Comparison of ENCODE assay signal across 8 cellular contexts in the genomic region with DNA sequence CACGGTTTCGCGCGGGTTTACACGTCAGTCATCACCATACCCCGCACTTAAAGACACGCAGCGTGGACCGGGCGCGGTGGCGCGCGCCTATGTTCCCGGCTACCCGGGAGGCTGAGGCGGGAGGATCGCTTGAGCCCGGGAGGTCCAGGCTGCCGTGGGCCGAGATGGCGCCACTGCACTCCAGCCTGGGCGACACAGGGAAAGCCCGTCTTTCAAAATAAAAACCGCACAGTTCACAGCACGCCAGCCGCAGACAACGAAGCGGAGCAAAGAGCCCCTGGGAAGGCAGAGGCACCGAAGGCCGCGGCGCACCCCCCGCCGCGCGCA. TPM values are rescaled to one million over a fixed set of nuclear protein-coding genes. Genes with fewer than 3 reads are reported as not detected.
A peak's percentile ranks its signal among the peaks of the same experiment; 100 is the strongest.
DNase-seq lines count a peak whose midpoint lies in the region; ATAC-seq and TF ChIP-seq lines count a peak whose summit lies in the region.

No MANE protein-coding gene starts in this region.

- peaks cover 8% of the 10 kb centered on the region for H3K36me3 ChIP-seq in BJ (ENCODE audit: control insufficient read depth, insufficient read depth, low read length)
- peaks cover 59% of the 10 kb centered on the region for H3K36me3 ChIP-seq in OCI-LY1 (ENCODE audit: insufficient read depth, low read length)
- H3K36me3 ChIP-seq in endocrine pancreas (ENCODE audit: control insufficient read depth, insufficient read depth, low read length), result no peaks in the 10 kb centered on the region

- H3K27ac ChIP-seq in OCI-LY1 (ENCODE audit: low read depth, low read length, poor library complexity, severe bottlenecking), result peak overlapping the region; percentile 26

- no peaks in the 10 kb centered on the region for H3K27me3 ChIP-seq in BJ (ENCODE audit: control insufficient read depth, insufficient read depth, low read length)
- H3K27me3 ChIP-seq in OCI-LY1 (ENCODE audit: insufficient read depth, low read length), result no peaks in the 10 kb centered on the region
- H3K27me3 ChIP-seq in endocrine pancreas (ENCODE audit: control insufficient read depth, insufficient read depth, low read length), result no peaks in the 10 kb centered on the region

- H3K4me3 Mint-ChIP-seq in neural crest cell, result peak overlapping the region; percentile 91

- peak overlapping the region; percentile 69 for H3K27ac Mint-ChIP-seq in neural crest cell (ENCODE audit: unreplicated experiment)

- peak overlapping the region; percentile 70 for H3K4me3 ChIP-seq in BJ (ENCODE audit: low read depth, low read length)
- peak overlapping the region; percentile 95 for H3K4me3 ChIP-seq in OCI-LY1 (ENCODE audit: low read depth, low read length, poor library complexity, severe bottlenecking)
- no peak overlapping the region for H3K4me3 ChIP-seq in endocrine pancreas (ENCODE audit: control insufficient read depth, insufficient read depth, low read length)

- H3K9ac ChIP-seq in OCI-LY1 (ENCODE audit: low read length) (peak overlapping the region; percentile 97), endocrine pancreas (ENCODE audit: control insufficient read depth, insufficient read depth, low read length) (peak overlapping the region; percentile 69)

- no peaks in the 10 kb centered on the region for H3K9me2 ChIP-seq in OCI-LY1 (ENCODE audit: low read depth, low read length)

- no peak for DNase-seq in BJ (ENCODE audit: low read depth)
- DNase-seq in neural crest cell (ENCODE audit: low read depth, low spot score), result no peak
- no peak for DNase-seq in cerebellar cortex (ENCODE audit: low spot score)
- DNase-seq in NOMO-1 treated with dmso at 0.1 percent for 144 hours (lab: John Stamatoyannopoulos, UW; ENCODE audit: unreplicated experiment), result no peak
- DNase-seq in HuH-7 (ENCODE audit: low spot score), result no peak

- H3K9me3 ChIP-seq in OCI-LY1 (ENCODE audit: low read length) (no peaks in the 10 kb centered on the region), endocrine pancreas (ENCODE audit: control insufficient read depth, low read length) (no peaks in the 10 kb centered on the region)

- no peaks in the 10 kb centered on the region for H3K9me3 Mint-ChIP-seq in neural crest cell

- H3K4me1 Mint-ChIP-seq in neural crest cell, result peaks cover 24% of the 10 kb centered on the region

- POLR2A ChIA-PET in BJ (lab: Charles Lee), result interaction anchor here (0.6 kb wide), 1 partner anchor 8 kb away, joined by 3 read pairs; no protein-coding TSS in a partner anchor

- CTCF ChIA-PET in BJ (lab: Yijun Ruan, JAX), result interaction anchor here (1.4 kb wide), 1 partner anchor 27 kb away, joined by 3 read pairs; no protein-coding TSS in a partner anchor

- no peak overlapping the region for H2AFZ ChIP-seq in OCI-LY1 (ENCODE audit: low read length)

- ATAC-seq in GM21576 (IDR thresholded peaks at IDR 0.05; ENCODE audit: unreplicated experiment), result peak; percentile 5

- H4K20me1 ChIP-seq in OCI-LY1 (ENCODE audit: insufficient read depth, low read length), result no peaks in the 10 kb centered on the region

- peaks cover 25% of the 10 kb centered on the region for H3K4me1 ChIP-seq in OCI-LY1 (ENCODE audit: insufficient read depth, low read length, severe bottlenecking)
- peaks cover 3% of the 10 kb centered on the region for H3K4me1 ChIP-seq in endocrine pancreas (ENCODE audit: control insufficient read depth, insufficient read depth, low read length)

- H3K27me3 Mint-ChIP-seq in neural crest cell (ENCODE audit: low read depth), result peaks cover 4% of the 10 kb centered on the region

- H3K4me2 ChIP-seq in OCI-LY1 (ENCODE audit: low read length), result peak overlapping the region; percentile 94

- H3K79me2 ChIP-seq in OCI-LY1 (ENCODE audit: insufficient read depth, low read length), result peaks cover 28% of the 10 kb centered on the region

- TF ChIP-seq CTCF in BJ (IDR thresholded peaks at IDR 0.05; ENCODE audit: insufficient read depth, low read depth, low read length) (no peak), OCI-LY1 (IDR thresholded peaks at IDR 0.05; ENCODE audit: low read length) (no peak), neural crest cell (conservative IDR thresholded peaks at IDR 0.05) (no peak)

- no peaks in the 10 kb centered on the region for H3F3A ChIP-seq in OCI-LY1 (ENCODE audit: insufficient read depth, low read length)

- H3K36me3 Mint-ChIP-seq in neural crest cell (ENCODE audit: low read depth), result peaks cover 3% of the 10 kb centered on the region

RNA-seq across cellular contexts. Expression of gene DTYMK, which starts 0.3 kb away (rescaled TPM):
- 29.6 and 43.8 TPM in 2 replicates for polyA plus RNA-seq in BJ (2011; rRNA removed)
- polyA minus RNA-seq in BJ (2011; rRNA and poly(A)+ RNA removed), result 9.9 and 13.1 TPM in 2 replicates
- total RNA-seq in neural crest cell, result 98.7 and 108 TPM in 2 replicates

RNA-seq across cellular contexts. Expression of gene ING5, which starts 15.6 kb away (rescaled TPM):
- polyA plus RNA-seq in BJ (2011; rRNA removed), result 24.2 and 27.0 TPM in 2 replicates
- polyA minus RNA-seq in BJ (2011; rRNA and poly(A)+ RNA removed), result 13.1 and 27.6 TPM in 2 replicates
- total RNA-seq in neural crest cell, result 61.9 and 63.4 TPM in 2 replicates

RNA-seq across cellular contexts. Expression of gene D2HGDH, which starts 48.1 kb away (rescaled TPM):
- polyA plus RNA-seq in BJ (2011; rRNA removed), result 8.0 and 16.1 TPM in 2 replicates
- 4.1 and 6.5 TPM in 2 replicates for polyA minus RNA-seq in BJ (2011; rRNA and poly(A)+ RNA removed)
- 17.7 and 22.2 TPM in 2 replicates for total RNA-seq in neural crest cell

RNA-seq across cellular contexts. Expression of gene ATG4B, which starts 48.8 kb away (rescaled TPM):
- 79.8 and 122 TPM in 2 replicates for polyA plus RNA-seq in BJ (2011; rRNA removed)
- polyA minus RNA-seq in BJ (2011; rRNA and poly(A)+ RNA removed), result 102 and 113 TPM in 2 replicates
- 112 TPM in 2 replicates for total RNA-seq in neural crest cell

RNA-seq across cellular contexts. Expression of gene THAP4, which starts 49.3 kb away (rescaled TPM):
- 33.8 and 50.4 TPM in 2 replicates for polyA plus RNA-seq in BJ (2011; rRNA removed)
- polyA minus RNA-seq in BJ (2011; rRNA and poly(A)+ RNA removed), result 29.6 and 42.4 TPM in 2 replicates
- 59.1 and 60.9 TPM in 2 replicates for total RNA-seq in neural crest cell
